In genomic region chr19:13843104-13843921, GRCh38 we compare ENCODE assay signal across 8 cellular contexts. TPM values are rescaled to one million over a fixed set of nuclear protein-coding genes. Genes with fewer than 3 reads are reported as not detected.
DNase-seq lines count a peak whose midpoint lies in the region; ATAC-seq and TF ChIP-seq lines count a peak whose summit lies in the region.

No MANE protein-coding gene starts in this region.

- peak overlapping the region; percentile 88 for H3K4me3 Mint-ChIP-seq in activated B cell treated with CpG ODN at 0.5 μM for 24 hours
- peak overlapping the region; percentile 82 for H3K4me3 Mint-ChIP-seq in glutamatergic neuron (ENCODE audit: unreplicated experiment)

- CTCF ChIA-PET in activated B cell treated with CpG ODN at 0.5 μM for 24 hours (lab: Charles Lee): no interaction called here

- peaks cover 73% of the 10 kb centered on the region for H3K4me1 Mint-ChIP-seq in activated B cell treated with CpG ODN at 0.5 μM for 24 hours
- peaks cover 1% of the 10 kb centered on the region for H3K4me1 Mint-ChIP-seq in glutamatergic neuron (ENCODE audit: low read depth, unreplicated experiment)

- in situ Hi-C loops in HAP-1 (cut with MboI; ENCODE audit: low sequenced_read_pairs): no loop called here

- TF ChIP-seq CTCF in activated B cell treated with CpG ODN at 0.5 μM for 24 hours (IDR thresholded peaks at IDR 0.05) (no peak), glutamatergic neuron (IDR thresholded peaks at IDR 0.05; ENCODE audit: partially characterized antibody, unreplicated experiment) (no peak), prostate gland (IDR thresholded peaks at IDR 0.05) (peak in 1 of 4 experiments; percentile 10)

- H3K9me3 Mint-ChIP-seq in activated B cell treated with CpG ODN at 0.5 μM for 24 hours (no peaks in the 10 kb centered on the region), glutamatergic neuron (ENCODE audit: unreplicated experiment) (peaks cover 3% of the 10 kb centered on the region)

- DNase-seq in HAP-1 (ENCODE audit: low spot score in 2 of 2): peak; percentile 68 to 90
- DNase-seq in activated B cell treated with CpG ODN at 0.5 μM for 24 hours: no peak
- DNase-seq in glutamatergic neuron: no peak
- DNase-seq in prostate gland (ENCODE audit: low spot score): peak; percentile 76
- no peak for DNase-seq in left lobe of liver (ENCODE audit: low spot score)

- H3K27me3 ChIP-seq in ACC112 (ENCODE audit: insufficient read depth, low read length) (no peaks in the 10 kb centered on the region), HAP-1 (ENCODE audit: low read depth) (no peaks in the 10 kb centered on the region), prostate gland (replicated peaks; ENCODE audit: insufficient read depth) (no peaks in the 10 kb centered on the region)

- peaks cover 48% of the 10 kb centered on the region for H3K79me2 ChIP-seq in ACC112 (ENCODE audit: control insufficient read depth, insufficient read depth, low read length, unreplicated experiment)

- H3K4me3 ChIP-seq in ACC112 (ENCODE audit: low read depth, low read length): peak overlapping the region; percentile 78
- peak overlapping the region; percentile 63 for H3K4me3 ChIP-seq in HAP-1
- H3K4me3 ChIP-seq in prostate gland: peak overlapping the region; percentile 91 to 96

- no peaks in the 10 kb centered on the region for H3K27me3 Mint-ChIP-seq in activated B cell treated with CpG ODN at 0.5 μM for 24 hours
- peaks cover 4% of the 10 kb centered on the region for H3K27me3 Mint-ChIP-seq in glutamatergic neuron (ENCODE audit: unreplicated experiment)

- intact Hi-C loops in activated B cell treated with CpG ODN at 0.5 μM for 24 hours (cut with micrococcal nuclease): no loop called here
- intact Hi-C loops in prostate gland (cut with DNase I): no loop called here

- H3K9me3 ChIP-seq in HAP-1: no peaks in the 10 kb centered on the region
- no peaks in the 10 kb centered on the region for H3K9me3 ChIP-seq in prostate gland

- peak overlapping the region; percentile 56 for H2AFZ ChIP-seq in ACC112 (ENCODE audit: low read length, unreplicated experiment)

- 7% methylated on average over 21 of the region's 24 CpGs for WGBS in prostate gland

- POLR2A ChIA-PET in activated B cell treated with CpG ODN at 0.5 μM for 24 hours (lab: Charles Lee): interaction anchor here (1.3 kb wide), 1 partner anchor 49 kb away, joined by 3 read pairs; no protein-coding TSS in a partner anchor

- H3K36me3 Mint-ChIP-seq in activated B cell treated with CpG ODN at 0.5 μM for 24 hours (ENCODE audit: low read depth) (peaks cover 2% of the 10 kb centered on the region), glutamatergic neuron (ENCODE audit: unreplicated experiment) (no peaks in the 10 kb centered on the region)

- peak; percentile 40 for TF ChIP-seq POLR2A in prostate gland (IDR thresholded peaks at IDR 0.05)

- H3K27ac ChIP-seq in ACC112 (ENCODE audit: low read depth, low read length) (peak overlapping the region; percentile 100), prostate gland (peak overlapping the region; percentile 98 to 99)

- H3K4me1 ChIP-seq in ACC112 (ENCODE audit: control insufficient read depth, insufficient read depth, low read length, unreplicated experiment) (peaks cover 35% of the 10 kb centered on the region), HAP-1 (peaks cover 38% of the 10 kb centered on the region), prostate gland (replicated peaks) (peaks cover 24% of the 10 kb centered on the region)

- ATAC-seq in activated B cell treated with CpG ODN at 0.5 μM for 24 hours (ENCODE audit: low read depth) (no peak), HG03045 (IDR thresholded peaks at IDR 0.05; ENCODE audit: unreplicated experiment) (no peak), left lobe of liver (no peak), GM21737 (IDR thresholded peaks at IDR 0.05; ENCODE audit: unreplicated experiment) (no peak)

- H3K36me3 ChIP-seq in ACC112 (ENCODE audit: insufficient read depth, low read length): peaks cover 15% of the 10 kb centered on the region; the same call in 1 of the 2 replicates
- H3K36me3 ChIP-seq in HAP-1 (replicated peaks): peaks cover 5% of the 10 kb centered on the region; the same call in 1 of the 2 replicates
- no peaks in the 10 kb centered on the region for H3K36me3 ChIP-seq in prostate gland

- H3K27ac Mint-ChIP-seq in activated B cell treated with CpG ODN at 0.5 μM for 24 hours: peak overlapping the region; percentile 91
- no peak overlapping the region for H3K27ac Mint-ChIP-seq in glutamatergic neuron (ENCODE audit: unreplicated experiment)

RNA-seq across cellular contexts. Expression of gene NANOS3, which starts 33.6 kb away (rescaled TPM):
- total RNA-seq in activated B cell treated with CpG ODN at 0.5 μM for 24 hours: not detected in 2 replicates
- not detected for total RNA-seq in glutamatergic neuron (ENCODE audit: unreplicated experiment)
- 1 to 10 TPM in 1 of 2 donors, not detected in 1; 1.5 TPM for total RNA-seq in prostate gland
- total RNA-seq in left lobe of liver: not detected

RNA-seq across cellular contexts. Expression of gene ZSWIM4, which starts 48.1 kb away (rescaled TPM):
- total RNA-seq in activated B cell treated with CpG ODN at 0.5 μM for 24 hours (8.5 and 11.2 TPM in 2 replicates), glutamatergic neuron (ENCODE audit: unreplicated experiment) (46.0 TPM), prostate gland (10 to 100 TPM in 1 of 2 donors, 1 to 10 TPM in 1; 9.7 to 14.2 TPM), left lobe of liver (1.5 TPM)

Comparison
In these comparisons a context has a peak if more than half of its experiments do, and no peak if none do; other contexts are left out.
1. DNase-seq: peak in HAP-1 (2 of 2) and prostate gland (single experiment); none in activated B cell treated with CpG ODN at 0.5 μM for 24 hours (single experiment), glutamatergic neuron (single experiment) and left lobe of liver (single experiment).
2. Peak in every context shown above with its lines, with median percentiles within 50 percentile points of each other: H3K4me3 ChIP-seq.